ENCODE assay signal across 1 cellular context in the genomic region with DNA sequence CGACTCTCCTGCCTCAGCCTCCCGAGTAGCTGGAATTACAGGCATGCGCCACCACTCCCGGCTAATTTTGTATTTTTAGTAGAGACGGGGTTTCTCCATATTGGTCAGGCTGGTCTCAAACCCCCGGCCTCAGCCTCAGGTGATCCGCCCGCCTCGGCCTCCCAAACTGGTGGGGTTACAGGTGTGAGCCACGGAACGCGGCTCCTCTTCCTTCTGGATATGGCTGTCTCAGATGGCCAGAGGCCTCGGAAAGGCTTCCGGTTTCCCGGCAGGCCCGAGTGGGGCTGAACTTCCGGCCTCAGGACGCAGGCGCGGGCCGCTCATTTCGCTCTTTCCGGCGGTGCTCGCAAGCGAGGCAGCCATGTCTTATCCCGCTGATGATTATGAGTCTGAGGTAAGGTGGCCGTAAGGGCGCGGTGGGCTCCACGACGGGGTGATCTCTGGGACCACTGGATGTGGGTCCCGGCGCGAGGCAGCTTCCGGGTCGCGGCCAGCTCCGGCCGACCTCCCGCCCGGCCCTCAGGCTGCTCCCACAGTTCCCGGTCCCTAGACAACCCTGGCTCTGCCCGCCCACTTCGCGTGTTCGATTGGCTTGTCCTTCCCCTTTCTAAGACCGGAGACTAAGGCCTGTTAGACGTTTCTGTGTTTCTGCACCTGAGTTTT.
TF ChIP-seq lines count a peak whose summit lies in the region.

EIF3L (plus strand) TSS at position 331 of the 663 bp plus-strand sequence; CDS start at position 362, 31 bp downstream.

TF ChIP-seq in HepG2, 621 proteins besides CTCF, POLR2A, EP300 and RAD21 (continued from another document and continues in another):
- TF ChIP-seq SKIL (CRISPR knock-in tag; IDR thresholded peaks at IDR 0.05; ENCODE audit: borderline replicate concordance), result no peak
- TF ChIP-seq ZNF792 (CRISPR knock-in tag; IDR thresholded peaks at IDR 0.05), result 0 out of 2 replicates have a peak, but pooled peaks have one; percentile 34
- peak; percentile 78 for TF ChIP-seq TBX2 (CRISPR knock-in tag; IDR thresholded peaks at IDR 0.05; ENCODE audit: borderline replicate concordance)
- peak; percentile 69; the same call in 1 of the 2 replicates for TF ChIP-seq ZHX2 (IDR thresholded peaks at IDR 0.05; ENCODE audit: low read depth)
- TF ChIP-seq ZHX2 (CRISPR knock-in tag; IDR thresholded peaks at IDR 0.05; ENCODE audit: borderline replicate concordance), result no peak; the same call in 1 of the 2 replicates
- no peak for TF ChIP-seq FOXA1 (IDR thresholded peaks at IDR 0.05)
- TF ChIP-seq FOXA1 (CRISPR knock-in tag; IDR thresholded peaks at IDR 0.05), result no peak; the same call in 1 of the 2 replicates
- TF ChIP-seq ARID3A (IDR thresholded peaks at IDR 0.05; ENCODE audit: low read depth, low read length), result no peak
- no peak for TF ChIP-seq SP140L (CRISPR knock-in tag; IDR thresholded peaks at IDR 0.05; ENCODE audit: borderline replicate concordance)
- TF ChIP-seq ARNT2 (CRISPR knock-in tag; IDR thresholded peaks at IDR 0.05; ENCODE audit: low read depth), result peak; percentile 75; the same call in 1 of the 2 replicates
- no peak for TF ChIP-seq ZNF292 (CRISPR knock-in tag; IDR thresholded peaks at IDR 0.05; ENCODE audit: borderline replicate concordance, low read depth)
- no peak for TF ChIP-seq MED8 (CRISPR knock-in tag; IDR thresholded peaks at IDR 0.05; ENCODE audit: insufficient replicate concordance)
- no peak for TF ChIP-seq PBX3 (CRISPR knock-in tag; IDR thresholded peaks at IDR 0.05; ENCODE audit: borderline replicate concordance)
- peak; percentile 44; the same call in 1 of the 2 replicates for TF ChIP-seq EED (CRISPR knock-in tag; IDR thresholded peaks at IDR 0.05)
- peak; percentile 53; the same call in 1 of the 2 replicates for TF ChIP-seq SRY (CRISPR knock-in tag; IDR thresholded peaks at IDR 0.05)
- TF ChIP-seq AGO1 (IDR thresholded peaks at IDR 0.05; ENCODE audit: low read depth, low read length, poor library complexity, severe bottlenecking), result peak; percentile 39
- TF ChIP-seq ZNF644 (CRISPR knock-in tag; IDR thresholded peaks at IDR 0.05; ENCODE audit: low read depth), result no peak
- 0 out of 2 replicates have a peak, but pooled peaks have one; percentile 37 for TF ChIP-seq ZNF317 (CRISPR knock-in tag; IDR thresholded peaks at IDR 0.05)
- TF ChIP-seq, protein P1, sequence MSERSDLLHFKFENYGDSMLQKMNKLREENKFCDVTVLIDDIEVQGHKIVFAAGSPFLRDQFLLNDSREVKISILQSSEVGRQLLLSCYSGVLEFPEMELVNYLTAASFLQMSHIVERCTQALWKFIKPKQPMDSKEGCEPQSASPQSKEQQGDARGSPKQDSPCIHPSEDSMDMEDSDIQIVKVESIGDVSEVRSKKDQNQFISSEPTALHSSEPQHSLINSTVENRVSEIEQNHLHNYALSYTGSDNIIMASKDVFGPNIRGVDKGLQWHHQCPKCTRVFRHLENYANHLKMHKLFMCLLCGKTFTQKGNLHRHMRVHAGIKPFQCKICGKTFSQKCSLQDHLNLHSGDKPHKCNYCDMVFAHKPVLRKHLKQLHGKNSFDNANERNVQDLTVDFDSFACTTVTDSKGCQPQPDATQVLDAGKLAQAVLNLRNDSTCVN (CRISPR knock-in tag; IDR thresholded peaks at IDR 0.05; ENCODE audit: borderline replicate concordance), result peak; percentile 58; the same call in 1 of the 2 replicates
- TF ChIP-seq ZNF775 (CRISPR knock-in tag; IDR thresholded peaks at IDR 0.05; ENCODE audit: borderline replicate concordance), result no peak
- TF ChIP-seq ZFP90 (CRISPR knock-in tag; IDR thresholded peaks at IDR 0.05; ENCODE audit: borderline replicate concordance), result peak; percentile 71
- peak; percentile 100 for TF ChIP-seq THAP7 (CRISPR knock-in tag; IDR thresholded peaks at IDR 0.05)
- no peak for TF ChIP-seq ZNF780A (CRISPR knock-in tag; IDR thresholded peaks at IDR 0.05)
- TF ChIP-seq ZNF331 (CRISPR knock-in tag; IDR thresholded peaks at IDR 0.05), result peak; percentile 47; the same call in 1 of the 2 replicates
- no peak; the same call in 1 of the 2 replicates for TF ChIP-seq SMYD3 (CRISPR knock-in tag; IDR thresholded peaks at IDR 0.05)
- peak; percentile 87; the same call in 1 of the 2 replicates for TF ChIP-seq KAT7 (CRISPR knock-in tag; IDR thresholded peaks at IDR 0.05; ENCODE audit: borderline replicate concordance)
- peak; percentile 42; the same call in 1 of the 2 replicates for TF ChIP-seq AHDC1 (CRISPR knock-in tag; IDR thresholded peaks at IDR 0.05; ENCODE audit: borderline replicate concordance)
- no peak for TF ChIP-seq NR0B2 (CRISPR knock-in tag; IDR thresholded peaks at IDR 0.05)
- TF ChIP-seq NR2F2 (IDR thresholded peaks at IDR 0.05; ENCODE audit: borderline replicate concordance, low read depth), result no peak
- TF ChIP-seq GATA4 (IDR thresholded peaks at IDR 0.05; ENCODE audit: borderline replicate concordance, low read depth), result peak; percentile 70
- TF ChIP-seq TARDBP (CRISPR knock-in tag; IDR thresholded peaks at IDR 0.05), result 0 out of 2 replicates have a peak, but pooled peaks have one; percentile 21
- TF ChIP-seq SAP130 (CRISPR knock-in tag; IDR thresholded peaks at IDR 0.05; ENCODE audit: low read depth), result peak; percentile 90
